Comparison of ENCODE assay signal across 7 cellular contexts in the genomic region with DNA sequence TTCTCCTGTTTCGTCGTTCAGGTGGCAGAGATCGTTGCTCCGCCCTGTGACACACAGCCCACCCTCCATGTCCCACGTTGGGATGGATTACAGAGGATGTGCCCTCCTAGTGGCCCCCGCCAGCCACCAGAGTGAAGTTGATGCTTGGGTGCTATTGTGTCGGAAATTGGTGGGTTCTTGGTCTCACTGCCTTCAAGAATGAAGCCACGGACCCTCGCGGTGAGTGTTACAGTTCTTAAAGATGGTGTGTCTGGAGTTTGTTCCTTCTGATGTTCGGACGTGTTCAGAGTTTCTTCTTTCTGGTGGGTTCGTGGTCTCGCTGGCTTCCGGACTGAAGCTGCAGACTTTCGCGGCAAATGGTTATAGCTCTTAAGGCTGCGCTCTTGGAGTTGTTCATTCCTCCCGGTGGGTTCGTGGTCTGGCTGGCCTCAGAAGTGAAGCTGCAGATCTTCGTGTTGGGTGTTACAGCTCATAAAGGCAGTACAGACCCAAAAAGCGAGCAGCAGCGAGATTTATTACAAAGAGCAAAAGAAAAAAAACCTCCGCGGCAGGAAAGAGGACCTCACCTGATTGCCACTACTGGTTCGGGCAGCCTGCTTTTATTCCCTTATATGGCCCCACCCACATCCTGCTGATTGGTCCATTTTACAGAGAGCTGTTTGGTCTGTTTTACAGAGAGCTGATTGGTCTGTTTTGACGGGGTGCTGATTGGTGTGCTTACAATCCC.
DNase-seq lines count a peak whose midpoint lies in the region; ATAC-seq and TF ChIP-seq lines count a peak whose summit lies in the region.
"Not testable (repeated sequence)": the region's sequence is repeated elsewhere in the genome, so short reads cannot be mapped to it uniquely, and the experiment has no call there.

No MANE protein-coding gene starts in this region.

- peak overlapping the region; percentile 84 for H3K4me3 Mint-ChIP-seq in T-helper 2 cell treated with Interferon-gamma antibody and Interleukin-4, amounts not matched to agents 5 μg/mL and 100 μg/mL, for 36 hours
- peak overlapping the region; percentile 72 for H3K4me3 Mint-ChIP-seq in activated CD8-positive, alpha-beta T cell treated with anti-CD3 and anti-CD28 coated beads, Interleukin-2, amount 10 ng/mL, durations not matched to agents 7 days and 5 days
- peak overlapping the region; percentile 55 for H3K4me3 Mint-ChIP-seq in activated T-helper 2 cell treated with anti-CD3 and anti-CD28 coated beads, Interferon-gamma antibody, Interleukin-2, Interleukin-4, amounts not matched to agents 10 μg/mL and 5 μg/mL and 100 μg/mL, durations not matched to agents 14 hours and 24 hours and 36 hours (ENCODE audit: low read depth)
- H3K4me3 Mint-ChIP-seq in naive thymus-derived CD4-positive, alpha-beta T cell, result peak overlapping the region; percentile 71 to 91 (median 84)
- H3K4me3 Mint-ChIP-seq in stimulated activated effector memory CD8-positive, alpha-beta T cell treated with anti-CD3 and anti-CD28 coated beads, Interleukin-12 subunit alpha, Interleukin-12 subunit beta, amount 100 ng/mL, for 72 hours, result peak overlapping the region; percentile 66

- H3K9me3 ChIP-seq in DND-41 (ENCODE audit: insufficient read depth, low read length, severe bottlenecking); naive thymus-derived CD4-positive, alpha-beta T cell (ENCODE audit: control insufficient read depth in 2 of 3, low read length in 3 of 3): not testable (repeated sequence)

- peak overlapping the region; percentile 89 for H3K27ac Mint-ChIP-seq in T-helper 2 cell treated with Interferon-gamma antibody and Interleukin-4, amounts not matched to agents 5 μg/mL and 100 μg/mL, for 36 hours
- H3K27ac Mint-ChIP-seq in activated CD8-positive, alpha-beta T cell treated with anti-CD3 and anti-CD28 coated beads, Interleukin-2, amount 10 ng/mL, durations not matched to agents 7 days and 5 days, result peak overlapping the region; percentile 96
- H3K27ac Mint-ChIP-seq in activated T-helper 2 cell treated with anti-CD3 and anti-CD28 coated beads, Interferon-gamma antibody, Interleukin-2, Interleukin-4, amounts not matched to agents 10 μg/mL and 5 μg/mL and 100 μg/mL, durations not matched to agents 14 hours and 24 hours and 36 hours, result peak overlapping the region; percentile 64
- H3K27ac Mint-ChIP-seq in naive thymus-derived CD4-positive, alpha-beta T cell, result peak overlapping the region; percentile 95 to 99 (median 99)
- peak overlapping the region; percentile 69 for H3K27ac Mint-ChIP-seq in stimulated activated effector memory CD8-positive, alpha-beta T cell treated with anti-CD3 and anti-CD28 coated beads, Interleukin-12 subunit alpha, Interleukin-12 subunit beta, amount 100 ng/mL, for 72 hours

- not testable (repeated sequence) for H3K79me2 ChIP-seq in DND-41 (ENCODE audit: insufficient read depth, low read length)

- peak; percentile 58 for DNase-seq in DND-41
- DNase-seq in T-helper 2 cell treated with Interferon-gamma antibody and Interleukin-4, amounts not matched to agents 5 μg/mL and 100 μg/mL, for 36 hours (ENCODE audit: low spot score), result peak; percentile 13
- peak; percentile 83 for DNase-seq in activated CD8-positive, alpha-beta T cell treated with anti-CD3 and anti-CD28 coated beads, Interleukin-2, amount 10 ng/mL, durations not matched to agents 7 days and 5 days
- DNase-seq in activated T-helper 2 cell treated with anti-CD3 and anti-CD28 coated beads, Interferon-gamma antibody, Interleukin-2, Interleukin-4, amounts not matched to agents 10 μg/mL and 5 μg/mL and 100 μg/mL, durations not matched to agents 14 hours and 24 hours and 36 hours (ENCODE audit: low spot score), result peak; percentile 31
- peak; percentile 29 for DNase-seq in effector CD8-positive, alpha-beta T cell (lab: John Stamatoyannopoulos, UW)
- peak in 5 of 9 donors; percentile 19 to 46 (median 31) for DNase-seq in naive thymus-derived CD4-positive, alpha-beta T cell
- not testable (repeated sequence) for DNase-seq in stimulated activated effector memory CD8-positive, alpha-beta T cell treated with anti-CD3 and anti-CD28 coated beads, Interleukin-12 subunit alpha, Interleukin-12 subunit beta, amount 100 ng/mL, for 72 hours (ENCODE audit: low spot score in 2 of 2)

- intact Hi-C loops in activated T-helper 2 cell treated with anti-CD3 and anti-CD28 coated beads, Interferon-gamma antibody, Interleukin-2, Interleukin-4, amounts not matched to agents 10 μg/mL and 5 μg/mL and 100 μg/mL, durations not matched to agents 14 hours and 24 hours and 36 hours (cut with micrococcal nuclease), result loop anchor here (2.0 to 5.0 kb wide), 2 partner anchors 43 to 179 kb away; partner anchors contain the start of gene MARCHF3
- intact Hi-C loops in naive thymus-derived CD4-positive, alpha-beta T cell (cut with micrococcal nuclease), result loop anchor here (1.0 to 10.0 kb wide), 13 partner anchors 8 to 1229 kb away; partner anchors contain the start of genes C5orf63 (in 2 of the 2), MARCHF3 (in 1 of the 2), PHAX (in 1 of the 2) and PRRC1 (in 1 of the 2)

- not testable (repeated sequence) for H3K4me2 ChIP-seq in DND-41 (ENCODE audit: insufficient read depth, low read length)

- H3K4me1 Mint-ChIP-seq in T-helper 2 cell treated with Interferon-gamma antibody and Interleukin-4, amounts not matched to agents 5 μg/mL and 100 μg/mL, for 36 hours (ENCODE audit: low read depth), result peaks cover 40% of the 10 kb centered on the region
- H3K4me1 Mint-ChIP-seq in activated CD8-positive, alpha-beta T cell treated with anti-CD3 and anti-CD28 coated beads, Interleukin-2, amount 10 ng/mL, durations not matched to agents 7 days and 5 days (ENCODE audit: low read depth), result peaks cover 51% of the 10 kb centered on the region
- H3K4me1 Mint-ChIP-seq in activated T-helper 2 cell treated with anti-CD3 and anti-CD28 coated beads, Interferon-gamma antibody, Interleukin-2, Interleukin-4, amounts not matched to agents 10 μg/mL and 5 μg/mL and 100 μg/mL, durations not matched to agents 14 hours and 24 hours and 36 hours (ENCODE audit: low read depth), result peaks cover 40% of the 10 kb centered on the region
- H3K4me1 Mint-ChIP-seq in naive thymus-derived CD4-positive, alpha-beta T cell, result peaks cover 23 to 64% (median 55%) of the 10 kb centered on the region in 7 donors
- H3K4me1 Mint-ChIP-seq in stimulated activated effector memory CD8-positive, alpha-beta T cell treated with anti-CD3 and anti-CD28 coated beads, Interleukin-12 subunit alpha, Interleukin-12 subunit beta, amount 100 ng/mL, for 72 hours, result peaks cover 24% of the 10 kb centered on the region

- not testable (repeated sequence) for H3K9ac ChIP-seq in DND-41 (ENCODE audit: low read depth, low read length)

- peaks cover 24% of the 10 kb centered on the region for H3K36me3 Mint-ChIP-seq in T-helper 2 cell treated with Interferon-gamma antibody and Interleukin-4, amounts not matched to agents 5 μg/mL and 100 μg/mL, for 36 hours (ENCODE audit: low read depth)
- peaks cover 45% of the 10 kb centered on the region for H3K36me3 Mint-ChIP-seq in activated CD8-positive, alpha-beta T cell treated with anti-CD3 and anti-CD28 coated beads, Interleukin-2, amount 10 ng/mL, durations not matched to agents 7 days and 5 days (ENCODE audit: low read depth)
- peaks cover 19% of the 10 kb centered on the region for H3K36me3 Mint-ChIP-seq in activated T-helper 2 cell treated with anti-CD3 and anti-CD28 coated beads, Interferon-gamma antibody, Interleukin-2, Interleukin-4, amounts not matched to agents 10 μg/mL and 5 μg/mL and 100 μg/mL, durations not matched to agents 14 hours and 24 hours and 36 hours (ENCODE audit: low read depth)
- H3K36me3 Mint-ChIP-seq in naive thymus-derived CD4-positive, alpha-beta T cell, result peaks cover 4 to 32% (median 6%) of the 10 kb centered on the region in 5 donors
- not testable (repeated sequence) for H3K36me3 Mint-ChIP-seq in stimulated activated effector memory CD8-positive, alpha-beta T cell treated with anti-CD3 and anti-CD28 coated beads, Interleukin-12 subunit alpha, Interleukin-12 subunit beta, amount 100 ng/mL, for 72 hours

- not testable (repeated sequence) for H3K27ac ChIP-seq in DND-41 (ENCODE audit: low read length)
- H3K27ac ChIP-seq in naive thymus-derived CD4-positive, alpha-beta T cell (ENCODE audit: low read depth, low read length), result peak overlapping the region; percentile 67

- not testable (repeated sequence) for H3K27me3 ChIP-seq in DND-41 (ENCODE audit: insufficient read depth, low read length, poor library complexity); naive thymus-derived CD4-positive, alpha-beta T cell (ENCODE audit: control insufficient read depth in 2 of 2, insufficient read depth in 2 of 2, low read length in 2 of 2)

- peak; percentile 70 for ATAC-seq in DND-41 (ENCODE audit: insufficient read depth, low read depth)
- peak; percentile 67 for ATAC-seq in activated CD8-positive, alpha-beta T cell treated with anti-CD3 and anti-CD28 coated beads, Interleukin-2, amount 10 ng/mL, durations not matched to agents 7 days and 5 days
- ATAC-seq in naive thymus-derived CD4-positive, alpha-beta T cell, result peak; percentile 57
- ATAC-seq in stimulated activated effector memory CD8-positive, alpha-beta T cell treated with anti-CD3 and anti-CD28 coated beads, Interleukin-12 subunit alpha, Interleukin-12 subunit beta, amount 100 ng/mL, for 72 hours, result not testable (repeated sequence)

- H4K20me1 ChIP-seq in DND-41 (ENCODE audit: insufficient read depth, low read length), result not testable (repeated sequence)

- TF ChIP-seq CTCF in DND-41 (IDR thresholded peaks at IDR 0.05; ENCODE audit: borderline replicate concordance, extremely low read depth, low read length, poor library complexity, severe bottlenecking), result not testable (repeated sequence)

- not testable (repeated sequence) for H3K4me3 ChIP-seq in DND-41 (ENCODE audit: low read depth in 1 of 2, low read length in 2 of 2)
- peak overlapping the region; percentile 55 for H3K4me3 ChIP-seq in naive thymus-derived CD4-positive, alpha-beta T cell (ENCODE audit: low read length)

- H3K36me3 ChIP-seq in DND-41 (ENCODE audit: insufficient read depth, low read length), result peaks cover 32% of the 10 kb centered on the region
- H3K36me3 ChIP-seq in naive thymus-derived CD4-positive, alpha-beta T cell (ENCODE audit: control insufficient read depth in 2 of 3, insufficient read depth in 3 of 3, low read length in 3 of 3), result not testable (repeated sequence)

- H3K27me3 Mint-ChIP-seq in T-helper 2 cell treated with Interferon-gamma antibody and Interleukin-4, amounts not matched to agents 5 μg/mL and 100 μg/mL, for 36 hours (ENCODE audit: low read depth); activated CD8-positive, alpha-beta T cell treated with anti-CD3 and anti-CD28 coated beads, Interleukin-2, amount 10 ng/mL, durations not matched to agents 7 days and 5 days (ENCODE audit: low read depth); activated T-helper 2 cell treated with anti-CD3 and anti-CD28 coated beads, Interferon-gamma antibody, Interleukin-2, Interleukin-4, amounts not matched to agents 10 μg/mL and 5 μg/mL and 100 μg/mL, durations not matched to agents 14 hours and 24 hours and 36 hours (ENCODE audit: low read depth); naive thymus-derived CD4-positive, alpha-beta T cell: not testable (repeated sequence)

- not testable (repeated sequence) for H3K9me3 Mint-ChIP-seq in T-helper 2 cell treated with Interferon-gamma antibody and Interleukin-4, amounts not matched to agents 5 μg/mL and 100 μg/mL, for 36 hours; activated CD8-positive, alpha-beta T cell treated with anti-CD3 and anti-CD28 coated beads, Interleukin-2, amount 10 ng/mL, durations not matched to agents 7 days and 5 days (ENCODE audit: insufficient read depth); activated T-helper 2 cell treated with anti-CD3 and anti-CD28 coated beads, Interferon-gamma antibody, Interleukin-2, Interleukin-4, amounts not matched to agents 10 μg/mL and 5 μg/mL and 100 μg/mL, durations not matched to agents 14 hours and 24 hours and 36 hours; stimulated activated effector memory CD8-positive, alpha-beta T cell treated with anti-CD3 and anti-CD28 coated beads, Interleukin-12 subunit alpha, Interleukin-12 subunit beta, amount 100 ng/mL, for 72 hours
- H3K9me3 Mint-ChIP-seq in naive thymus-derived CD4-positive, alpha-beta T cell, result peaks cover 0 to 16% (median 2%) of the 10 kb centered on the region in 11 donors

- CTCF ChIA-PET in activated CD8-positive, alpha-beta T cell treated with anti-CD3 and anti-CD28 coated beads, Interleukin-2, amount 10 ng/mL, durations not matched to agents 7 days and 5 days (lab: Charles Lee), result interaction anchor here (0.7 to 4.2 kb wide), 9 partner anchors 16 to 253 kb away, joined by 3 to 17 read pairs (median 4); partner anchors contain the start of gene PHAX
- CTCF ChIA-PET in naive thymus-derived CD4-positive, alpha-beta T cell (lab: Charles Lee), result interaction anchor here (2.0 kb wide), 1 partner anchor 16 kb away, joined by 6 read pairs; no protein-coding TSS in a partner anchor

- not testable (repeated sequence) for H2AFZ ChIP-seq in DND-41 (ENCODE audit: low read depth, low read length)

- not testable (repeated sequence) for H3K4me1 ChIP-seq in DND-41 (ENCODE audit: insufficient read depth, low read length)
- H3K4me1 ChIP-seq in naive thymus-derived CD4-positive, alpha-beta T cell (ENCODE audit: control insufficient read depth in 2 of 2, insufficient read depth in 2 of 2, low read length in 2 of 2), result peaks cover 12 to 33% of the 10 kb centered on the region in 2 donors

- POLR2A ChIA-PET in activated CD8-positive, alpha-beta T cell treated with anti-CD3 and anti-CD28 coated beads, Interleukin-2, amount 10 ng/mL, durations not matched to agents 7 days and 5 days (lab: Charles Lee), result interaction anchor here (0.6 to 4.4 kb wide), 26 partner anchors 8 to 639 kb away, joined by 3 to 87 read pairs (median 4); partner anchors contain the start of genes C5orf63, LMNB1, MARCHF3 and PHAX
- POLR2A ChIA-PET in naive thymus-derived CD4-positive, alpha-beta T cell (lab: Charles Lee), result interaction anchor here (0.6 to 3.8 kb wide), 23 partner anchors 8 to 404 kb away, joined by 3 to 31 read pairs (median 4); partner anchors contain the start of genes LMNB1 and MARCHF3
